In genomic region chr16:86975445-86975844, GRCh38 we compare ENCODE assay signal across 1 cellular context.
TF ChIP-seq lines count a peak whose summit lies in the region.

No MANE protein-coding gene starts in this region.

TF ChIP-seq in HepG2, 621 proteins besides CTCF, POLR2A, EP300 and RAD21 (continued from another document):
- TF ChIP-seq IRF9 (CRISPR knock-in tag; IDR thresholded peaks at IDR 0.05; ENCODE audit: borderline replicate concordance) (no peak), ZNF33B (CRISPR knock-in tag; IDR thresholded peaks at IDR 0.05) (no peak), ZNF557 (CRISPR knock-in tag; IDR thresholded peaks at IDR 0.05) (no peak), THAP11 (CRISPR knock-in tag; IDR thresholded peaks at IDR 0.05) (peak; percentile 95), ZNF180 (CRISPR knock-in tag; IDR thresholded peaks at IDR 0.05; ENCODE audit: borderline replicate concordance, low read depth) (no peak), BRD4 (CRISPR knock-in tag; IDR thresholded peaks at IDR 0.05) (no peak), BATF2 (CRISPR knock-in tag; IDR thresholded peaks at IDR 0.05) (no peak), HCFC1 (IDR thresholded peaks at IDR 0.05; ENCODE audit: low read depth, low read length) (no peak), ZNF101 (CRISPR knock-in tag; IDR thresholded peaks at IDR 0.05; ENCODE audit: borderline replicate concordance, low read depth) (no peak), ZNF720 (CRISPR knock-in tag; IDR thresholded peaks at IDR 0.05) (no peak), PITX1 (CRISPR knock-in tag; IDR thresholded peaks at IDR 0.05) (no peak), ZNF367 (CRISPR knock-in tag; IDR thresholded peaks at IDR 0.05; ENCODE audit: borderline replicate concordance) (no peak), ZNF7 (CRISPR knock-in tag; IDR thresholded peaks at IDR 0.05) (no peak), TP53 (CRISPR knock-in tag; conservative IDR thresholded peaks at IDR 0.05) (no peak), HOXA5 (CRISPR knock-in tag; IDR thresholded peaks at IDR 0.05) (no peak), ZNF569 (CRISPR knock-in tag; IDR thresholded peaks at IDR 0.05; ENCODE audit: borderline replicate concordance) (no peak), CREM (IDR thresholded peaks at IDR 0.05) (no peak), CREM (CRISPR knock-in tag; IDR thresholded peaks at IDR 0.05) (no peak), ZNF136 (CRISPR knock-in tag; IDR thresholded peaks at IDR 0.05; ENCODE audit: low read depth) (no peak), ARID2 (CRISPR knock-in tag; IDR thresholded peaks at IDR 0.05; ENCODE audit: borderline replicate concordance) (no peak), ZNF143 (CRISPR knock-in tag; IDR thresholded peaks at IDR 0.05) (peak; percentile 88), MEIS2 (CRISPR knock-in tag; IDR thresholded peaks at IDR 0.05) (no peak), MTF2 (CRISPR knock-in tag; IDR thresholded peaks at IDR 0.05; ENCODE audit: borderline replicate concordance) (no peak), MATR3 (CRISPR knock-in tag; IDR thresholded peaks at IDR 0.05) (no peak), FOSL2 (CRISPR knock-in tag; IDR thresholded peaks at IDR 0.05) (peak; percentile 8; the same call in 1 of the 2 replicates), ZNF138 (CRISPR knock-in tag; IDR thresholded peaks at IDR 0.05; ENCODE audit: low read depth) (no peak), PHF20 (CRISPR knock-in tag; IDR thresholded peaks at IDR 0.05) (no peak), NFYC (CRISPR knock-in tag; IDR thresholded peaks at IDR 0.05) (peak; percentile 76), ZNF563 (CRISPR knock-in tag; IDR thresholded peaks at IDR 0.05) (no peak), FOXK2 (IDR thresholded peaks at IDR 0.05) (no peak), ZFP36L2 (CRISPR knock-in tag; IDR thresholded peaks at IDR 0.05) (no peak), USF2 (IDR thresholded peaks at IDR 0.05; ENCODE audit: low read depth, low read length) (0 out of 2 replicates have a peak, but pooled peaks have one; percentile 14), USF2 (CRISPR knock-in tag; IDR thresholded peaks at IDR 0.05; ENCODE audit: borderline replicate concordance) (peak; percentile 62; the same call in 1 of the 2 replicates), FOXP1 (IDR thresholded peaks at IDR 0.05) (no peak), FOXP1 (CRISPR knock-in tag; IDR thresholded peaks at IDR 0.05) (no peak)
